ENCODE assay signal across 8 cellular contexts in the genomic region with DNA sequence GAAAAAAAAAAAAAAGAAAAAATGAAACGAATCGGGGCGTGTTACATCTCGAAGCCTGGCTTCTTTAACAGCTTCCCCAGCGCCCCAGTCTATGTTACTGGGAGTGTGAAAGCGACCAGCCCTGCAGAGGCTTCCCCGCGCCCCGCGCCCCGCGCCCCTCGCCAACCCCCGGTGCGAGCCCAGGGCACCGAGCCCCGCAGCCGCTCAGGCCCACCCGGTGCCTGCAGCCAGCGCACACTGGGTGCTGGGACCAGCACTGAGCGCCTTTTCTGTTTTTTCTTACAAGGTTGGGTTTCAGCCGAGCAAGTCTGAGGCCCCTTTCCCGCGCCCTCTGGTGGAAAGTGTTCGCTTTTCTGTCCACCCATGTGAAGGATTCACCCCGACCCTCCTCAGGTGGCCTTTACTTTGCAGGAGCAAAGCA. TPM values are rescaled to one million over a fixed set of nuclear protein-coding genes. Genes with fewer than 3 reads are reported as not detected.
DNase-seq lines count a peak whose midpoint lies in the region; ATAC-seq and TF ChIP-seq lines count a peak whose summit lies in the region.

No MANE protein-coding gene starts in this region.

- no TSS peak for BruUV-seq in IMR-90 (replicated peaks; lab: Mats Ljungman, UMichigan)

- no peak overlapping the region for H3K4ac ChIP-seq in IMR-90 (ENCODE audit: low read depth, low read length)

- dilution Hi-C loops in IMR-90 (cut with HindIII; ENCODE audit: low sequenced_read_pairs, unreplicated experiment): no loop called here

- no peak overlapping the region for H2AK5ac ChIP-seq in IMR-90 (ENCODE audit: low read depth, low read length)

- H3K14ac ChIP-seq in IMR-90 (replicated peaks; ENCODE audit: low read depth, low read length): no peak overlapping the region

- in situ Hi-C loops in IMR-90 (cut with MboI; ENCODE audit: low sequenced_read_pairs): loop anchor here (5.0 kb wide), 1 partner anchor 51 kb away; no protein-coding TSS in a partner anchor

- no peaks in the 10 kb centered on the region for H3K9me1 ChIP-seq in IMR-90 (ENCODE audit: insufficient read depth, low read length)

- intact Hi-C loops in IMR-90 (cut with micrococcal nuclease): loop anchor here (1.0 to 5.0 kb wide), 2 partner anchors 41 to 114 kb away; a partner anchor contains a TSS
- intact Hi-C loops in dorsolateral prefrontal cortex (cut with DNase I): loop anchor here (5.0 to 10.0 kb wide), 3 partner anchors 41 to 114 kb away; a partner anchor contains a TSS

- no peaks in the 10 kb centered on the region for H3K36me3 ChIP-seq in IMR-90 (ENCODE audit: control insufficient read depth, insufficient read depth, low read length)

- H3K56ac ChIP-seq in IMR-90 (ENCODE audit: extremely low read depth, insufficient read depth, low read length): no peak overlapping the region

- no peaks in the 10 kb centered on the region for H3K79me1 ChIP-seq in IMR-90 (ENCODE audit: low read depth in 1 of 2, low read length in 2 of 2)

- TF ChIP-seq POLR2A in IMR-90 (IDR thresholded peaks at IDR 0.05; ENCODE audit: low read depth, low read length): no peak

- H4K5ac ChIP-seq in IMR-90 (ENCODE audit: low read depth, low read length): no peak overlapping the region

- H3K36me3 Mint-ChIP-seq in memory B cell: no peaks in the 10 kb centered on the region

- no peak overlapping the region for H3K27ac Mint-ChIP-seq in memory B cell

- no peak overlapping the region for H4K91ac ChIP-seq in IMR-90 (ENCODE audit: insufficient read depth, low read depth, low read length)

- H3K9me3 ChIP-seq in IMR-90 (ENCODE audit: control insufficient read depth, insufficient read depth, low read length): no peaks in the 10 kb centered on the region

- no peak overlapping the region for H4K8ac ChIP-seq in IMR-90 (ENCODE audit: low read depth in 2 of 2, low read length in 2 of 2)

- peak; percentile 17; the same call in 1 of the 2 replicates for TF ChIP-seq RAD21 in IMR-90 (IDR thresholded peaks at IDR 0.05; ENCODE audit: low read length)

- CTCF ChIA-PET in IMR-90 (lab: Yijun Ruan, JAX): interaction anchor here (1.1 to 1.6 kb wide), 4 partner anchors 8 to 163 kb away, joined by 3 to 10 read pairs (median 5); no protein-coding TSS in a partner anchor

- 0 out of 2 replicates have a peak, but pooled peaks cover 3% of the 10 kb centered on the region for H3K4me1 ChIP-seq in IMR-90 (ENCODE audit: control insufficient read depth, insufficient read depth, low read length)

- H2BK5ac ChIP-seq in IMR-90 (ENCODE audit: low read depth, low read length, poor library complexity, severe bottlenecking): no peak overlapping the region

- peak overlapping the region; percentile 88 for H2AFZ ChIP-seq in IMR-90 (replicated peaks; ENCODE audit: low read length, poor library complexity)

- H3K27me3 ChIP-seq in IMR-90 (ENCODE audit: control insufficient read depth, insufficient read depth, low read length) (no peaks in the 10 kb centered on the region), dorsolateral prefrontal cortex (no peaks in the 10 kb centered on the region)

- no peak overlapping the region for H3K4me2 ChIP-seq in IMR-90 (ENCODE audit: low read depth, low read length)

- H3K4me1 Mint-ChIP-seq in memory B cell: peaks cover 6% of the 10 kb centered on the region

- ATAC-seq in GM18868 (IDR thresholded peaks at IDR 0.05; ENCODE audit: unreplicated experiment) (peak; percentile 74), IMR-90 (ENCODE audit: low read depth) (peak; percentile 73), memory B cell (ENCODE audit: low read depth) (peak; percentile 90), GM21528 (IDR thresholded peaks at IDR 0.05; ENCODE audit: low FRiP score, unreplicated experiment) (no peak)

- DNase-seq in IMR-90 (peak; percentile 32), dorsolateral prefrontal cortex (peak in 5 of 10 donors; percentile 5 to 59 (median 37)), memory B cell (ENCODE audit: low spot score in 2 of 2) (peak; percentile 56 to 66), NCI-H187 (lab: John Stamatoyannopoulos, UW) (no peak)
- peak; percentile 47 to 63 for DNase-seq in activated CD4-positive, alpha-beta T cell treated with anti-CD3 and anti-CD28 coated beads for 4 hours
- DNase-seq in stimulated activated CD8-positive, alpha-beta memory T cell treated with anti-CD3 and anti-CD28 coated beads, Interleukin-7, amount 100 ng/mL, for 1 hour (ENCODE audit: low read depth in 2 of 2): peak; percentile 4 to 33

- no peak overlapping the region for H3K23ac ChIP-seq in IMR-90 (ENCODE audit: low read depth, low read length)

- H4K20me1 ChIP-seq in IMR-90 (ENCODE audit: insufficient read depth, low read length): no peaks in the 10 kb centered on the region

- no peak overlapping the region for H3K27ac ChIP-seq in IMR-90 (ENCODE audit: insufficient read depth, low read length)
- no peak overlapping the region for H3K27ac ChIP-seq in dorsolateral prefrontal cortex

- POLR2A ChIA-PET in IMR-90 (lab: Charles Lee; ENCODE audit: unreplicated experiment): no interaction called here

- no peak overlapping the region for H3K18ac ChIP-seq in IMR-90 (ENCODE audit: low read depth, low read length)

- no peaks in the 10 kb centered on the region for H3K9me3 Mint-ChIP-seq in memory B cell

- no peak overlapping the region for H2BK15ac ChIP-seq in IMR-90 (ENCODE audit: low read depth, low read length)

- peak; percentile 43 for TF ChIP-seq CTCF in IMR-90 (conservative IDR thresholded peaks at IDR 0.05; ENCODE audit: low read depth, low read length)
- TF ChIP-seq CTCF in dorsolateral prefrontal cortex (IDR thresholded peaks at IDR 0.05 in 54 of 56, conservative IDR thresholded peaks at IDR 0.05 in 2 of 56; ENCODE audit: low read depth in 1 of 56, partially characterized antibody in 56 of 56): peak in 52 of 56 donors; percentile 8 to 66 (median 44)

- H3K4me3 ChIP-seq in IMR-90 (ENCODE audit: insufficient read depth, low read depth, low read length) (no peak overlapping the region), dorsolateral prefrontal cortex (peak overlapping the region in 42 of 59 donors; percentile 10 to 61 (median 42))

- no peak overlapping the region for H2BK20ac ChIP-seq in IMR-90 (ENCODE audit: low read depth, low read length)

- H3K9ac ChIP-seq in IMR-90 (ENCODE audit: low read depth, low read length): no peak overlapping the region

- H2BK120ac ChIP-seq in IMR-90 (ENCODE audit: low read depth, low read length): no peak overlapping the region

- peak overlapping the region; percentile 68 for H3K4me3 Mint-ChIP-seq in memory B cell

- peaks cover 13% of the 10 kb centered on the region for H3K27me3 Mint-ChIP-seq in memory B cell

- WGBS in IMR-90 (ENCODE audit: extremely low coverage in 2 of 2, insufficient read length in 1 of 2), 2 experiments: 34% methylated on average over 13 of the region's 26 CpGs; no CpG with 5 or more reads in 1 of the 2 experiments

- no peak overlapping the region for H2AK9ac ChIP-seq in IMR-90 (replicated peaks; ENCODE audit: low read depth, low read length, poor library complexity)

TF ChIP-seq in IMR-90, 13 proteins besides CTCF, POLR2A, EP300 and RAD21:
- TF ChIP-seq FOS (IDR thresholded peaks at IDR 0.05; ENCODE audit: low read depth, low read length) (no peak), CEBPB (IDR thresholded peaks at IDR 0.05; ENCODE audit: low read depth, low read length) (no peak), MAFK (IDR thresholded peaks at IDR 0.05; ENCODE audit: low read depth, low read length) (no peak), RCOR1 (IDR thresholded peaks at IDR 0.05; ENCODE audit: insufficient replicate concordance, low read length) (no peak), SMC3 (IDR thresholded peaks at IDR 0.05; ENCODE audit: low read depth, low read length) (no peak), RFX5 (IDR thresholded peaks at IDR 0.05; ENCODE audit: low read depth, low read length) (no peak)

RNA-seq across cellular contexts. Expression of a gene that starts 42.1 kb away (rescaled TPM):
- total RNA-seq in IMR-90 (2012; rRNA removed): 8.9 and 11.7 TPM in 2 replicates
- 16.2 and 17.1 TPM in 2 replicates for polyA plus RNA-seq in IMR-90 (2012; rRNA removed)
- 13.7 and 15.5 TPM in 2 replicates for polyA plus RNA-seq in IMR-90 (2012; cell fraction: cytosol; rRNA removed)
- 22.8 and 27.3 TPM in 2 replicates for polyA plus RNA-seq in IMR-90 (2012; cell fraction: nucleus; rRNA removed; ENCODE audit: low replicate concordance)
- 10 to 100 TPM; 18.3 to 43.2 (median 27.3) TPM for total RNA-seq in dorsolateral prefrontal cortex

RNA-seq across cellular contexts. Expression of a gene that starts 42.2 kb away (rescaled TPM):
- total RNA-seq in IMR-90 (2012; rRNA removed): 0.18 TPM in 1 of 2 replicates, not detected in the other
- 0.03 TPM in 1 of 2 replicates, not detected in the other for polyA plus RNA-seq in IMR-90 (2012; rRNA removed)
- 0.04 TPM in 1 of 2 replicates, not detected in the other for polyA plus RNA-seq in IMR-90 (2012; cell fraction: cytosol; rRNA removed)
- polyA plus RNA-seq in IMR-90 (2012; cell fraction: nucleus; rRNA removed; ENCODE audit: low replicate concordance): 0.20 and 0.37 TPM in 2 replicates
- total RNA-seq in dorsolateral prefrontal cortex: 1 to 10 TPM; 1.7 to 9.7 (median 4.3) TPM

Comparison
In these comparisons a context has a peak if more than half of its experiments do, and no peak if none do; other contexts are left out.
1. DNase-seq: peak in IMR-90 (single experiment), activated CD4-positive, alpha-beta T cell treated with anti-CD3 and anti-CD28 coated beads for 4 hours (2 of 2), memory B cell (2 of 2) and stimulated activated CD8-positive, alpha-beta memory T cell treated with anti-CD3 and anti-CD28 coated beads, Interleukin-7, amount 100 ng/mL, for 1 hour (2 of 2); none in NCI-H187 (0 of 2).